ENCODE assay signal across 1 cellular context in genomic region chr2:102140367-102140766, GRCh38.
TF ChIP-seq lines count a peak whose summit lies in the region.

No MANE protein-coding gene starts in this region.

TF ChIP-seq in K562, 482 proteins besides CTCF, POLR2A, EP300 and RAD21:
- TF ChIP-seq CEBPB (tag; IDR thresholded peaks at IDR 0.05), result 0 out of 2 replicates have a peak, but pooled peaks have one; percentile 7
- no peak for TF ChIP-seq VEZF1 (CRISPR knock-in tag; IDR thresholded peaks at IDR 0.05)
- TF ChIP-seq PRPF4 (IDR thresholded peaks at IDR 0.05; ENCODE audit: insufficient read depth, low read depth, low read length, poor library complexity, severe bottlenecking), result no peak
- no peak for TF ChIP-seq HOMEZ (CRISPR knock-in tag; IDR thresholded peaks at IDR 0.05)
- TF ChIP-seq CEBPG (CRISPR knock-in tag; IDR thresholded peaks at IDR 0.05), result no peak
- TF ChIP-seq CEBPG (tag; conservative IDR thresholded peaks at IDR 0.05 in 1 of 2, IDR thresholded peaks at IDR 0.05 in 1 of 2), result peak in 1 of 2 experiments; percentile 23; a peak in 1 of 4 replicates
- no peak for TF ChIP-seq BRD4 (IDR thresholded peaks at IDR 0.05)
